ENCODE assay signal across 8 cellular contexts in the genomic region with DNA sequence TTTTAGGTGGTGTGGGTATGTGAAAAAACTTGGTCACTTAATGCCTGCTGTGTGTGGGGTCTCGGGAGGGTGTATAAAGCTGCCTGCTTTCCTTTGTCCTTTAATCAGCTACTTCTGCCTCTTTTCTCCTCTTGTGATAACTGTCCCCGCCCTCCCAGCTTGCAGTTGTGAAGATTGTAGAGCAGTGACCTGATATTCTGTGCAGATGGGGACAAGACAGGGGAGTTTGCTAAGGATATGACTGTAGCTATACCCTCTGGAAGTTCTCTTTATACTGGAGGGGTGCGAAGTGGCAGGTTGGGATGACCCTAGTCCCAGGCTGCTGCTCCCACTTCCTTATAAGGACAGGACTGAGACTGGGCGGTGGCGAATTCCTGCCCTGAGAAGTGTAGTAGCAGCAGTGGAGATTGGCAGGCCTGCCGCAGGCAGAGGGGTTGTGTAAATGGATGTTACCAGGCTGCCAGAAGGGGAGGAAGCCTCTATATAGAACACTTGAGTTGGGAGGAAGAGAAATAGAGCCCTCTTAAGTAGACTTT. TPM values are rescaled to one million over a fixed set of nuclear protein-coding genes. Genes with fewer than 3 reads are reported as not detected.
A peak's percentile ranks its signal among the peaks of the same experiment; 100 is the strongest.
DNase-seq lines count a peak whose midpoint lies in the region; ATAC-seq and TF ChIP-seq lines count a peak whose summit lies in the region.

No MANE protein-coding gene starts in this region.

- DNase-seq in activated CD4-positive, alpha-beta T cell treated with anti-CD3 and anti-CD28 coated beads for 48 hours: peak; percentile 38
- DNase-seq in activated CD4-positive, alpha-beta T cell treated with anti-CD3 and anti-CD28 coated beads, Interleukin-2, amount 50 U/mL, for 1 hour: no peak
- DNase-seq in NB4 (ENCODE audit: low read depth) (peak; percentile 77), fibroblast of villous mesenchyme (ENCODE audit: low read depth) (peak; percentile 76), GM19238 (ENCODE audit: insufficient read length, low spot score) (no peak)
- DNase-seq in activated T-cell treated with anti-CD3 and anti-CD28 coated beads, Interleukin-2, amount 50 U/mL, for 4 hours: no peak
- peak in 4 of 10 donors; percentile 23 to 31 (median 26) for DNase-seq in naive thymus-derived CD8-positive, alpha-beta T cell

- H3K9me3 Mint-ChIP-seq in activated T-cell treated with anti-CD3 and anti-CD28 coated beads, Interleukin-2, amount 50 U/mL, for 4 hours: no peaks in the 10 kb centered on the region
- H3K9me3 Mint-ChIP-seq in naive thymus-derived CD8-positive, alpha-beta T cell: no peaks in the 10 kb centered on the region

- H3K4me1 Mint-ChIP-seq in activated T-cell treated with anti-CD3 and anti-CD28 coated beads, Interleukin-2, amount 50 U/mL, for 4 hours (ENCODE audit: low read depth): peaks cover 35% of the 10 kb centered on the region
- H3K4me1 Mint-ChIP-seq in naive thymus-derived CD8-positive, alpha-beta T cell: peaks cover 36 to 51% (median 48%) of the 10 kb centered on the region in 4 donors

- no peak for TF ChIP-seq CTCF in NB4 (IDR thresholded peaks at IDR 0.05; ENCODE audit: low read depth, low read length)
- no peak for TF ChIP-seq CTCF in fibroblast of villous mesenchyme (IDR thresholded peaks at IDR 0.05; ENCODE audit: insufficient read depth, low read depth, low read length)

- peak in 1 of 2 donors; percentile 3 for ATAC-seq in activated T-cell treated with anti-CD3 and anti-CD28 coated beads, Interleukin-2, amount 50 U/mL, for 4 hours
- no peak for ATAC-seq in naive thymus-derived CD8-positive, alpha-beta T cell
- ATAC-seq in HG02678 (IDR thresholded peaks at IDR 0.05; ENCODE audit: unreplicated experiment): no peak

- peak overlapping the region; percentile 95 to 100 (median 98) for H3K27ac Mint-ChIP-seq in naive thymus-derived CD8-positive, alpha-beta T cell

- H3K4me3 Mint-ChIP-seq in activated T-cell treated with anti-CD3 and anti-CD28 coated beads, Interleukin-2, amount 50 U/mL, for 4 hours: peak overlapping the region; percentile 95
- peak overlapping the region; percentile 93 to 99 (median 98) for H3K4me3 Mint-ChIP-seq in naive thymus-derived CD8-positive, alpha-beta T cell

- H3K4me3 ChIP-seq in NB4 (ENCODE audit: low read depth, low read length) (peak overlapping the region; percentile 93), fibroblast of villous mesenchyme (ENCODE audit: low read depth, low read length) (peak overlapping the region; percentile 100)

- no peaks in the 10 kb centered on the region for H3K27me3 Mint-ChIP-seq in activated T-cell treated with anti-CD3 and anti-CD28 coated beads, Interleukin-2, amount 50 U/mL, for 4 hours (ENCODE audit: low read depth)
- no peaks in the 10 kb centered on the region for H3K27me3 Mint-ChIP-seq in naive thymus-derived CD8-positive, alpha-beta T cell

- POLR2A ChIA-PET in naive thymus-derived CD8-positive, alpha-beta T cell (lab: Charles Lee): interaction anchor here (0.6 to 13.3 kb wide), 15 partner anchors 9 to 290 kb away, joined by 3 to 163 read pairs (median 6); a partner anchor contains a TSS

- peaks cover 33% of the 10 kb centered on the region for H3K36me3 Mint-ChIP-seq in activated T-cell treated with anti-CD3 and anti-CD28 coated beads, Interleukin-2, amount 50 U/mL, for 4 hours (ENCODE audit: insufficient read depth)
- H3K36me3 Mint-ChIP-seq in naive thymus-derived CD8-positive, alpha-beta T cell: peaks cover 6 to 42% (median 8%) of the 10 kb centered on the region in 3 donors

- no peak for TF ChIP-seq POLR2A in NB4 (IDR thresholded peaks at IDR 0.05; ENCODE audit: extremely low read depth, insufficient read length)

RNA-seq across cellular contexts. Expression of a gene that starts 0.8 kb away (rescaled TPM):
- total RNA-seq in activated T-cell treated with anti-CD3 and anti-CD28 coated beads, Interleukin-2, amount 50 U/mL, for 4 hours: 100 to 1,000 TPM; 684 to 725 (median 686) TPM
- total RNA-seq in fibroblast of villous mesenchyme: 2,015 and 2,412 TPM in 2 replicates
- total RNA-seq in naive thymus-derived CD8-positive, alpha-beta T cell: 100 to 1,000 TPM; 421 to 448 TPM
- 1,000 to 10,000 TPM; 1,813 to 2,533 (median 2,044) TPM for polyA plus RNA-seq in naive thymus-derived CD8-positive, alpha-beta T cell

RNA-seq across cellular contexts. Expression of a gene that starts 6.6 kb away (rescaled TPM):
- 10 to 100 TPM; 30.3 to 34.5 (median 30.8) TPM for total RNA-seq in activated T-cell treated with anti-CD3 and anti-CD28 coated beads, Interleukin-2, amount 50 U/mL, for 4 hours
- total RNA-seq in fibroblast of villous mesenchyme: 68.2 and 70.9 TPM in 2 replicates
- total RNA-seq in naive thymus-derived CD8-positive, alpha-beta T cell: 1 to 10 TPM; 3.5 to 5.9 TPM
- 1 to 10 TPM; 3.4 to 4.0 (median 3.8) TPM for polyA plus RNA-seq in naive thymus-derived CD8-positive, alpha-beta T cell

RNA-seq across cellular contexts. Expression of a gene that starts 30.3 kb away (rescaled TPM):
- 10 to 100 TPM; 85.7 to 92.9 (median 86.4) TPM for total RNA-seq in activated T-cell treated with anti-CD3 and anti-CD28 coated beads, Interleukin-2, amount 50 U/mL, for 4 hours
- total RNA-seq in fibroblast of villous mesenchyme: 44.8 and 67.8 TPM in 2 replicates
- 100 to 1,000 TPM; 189 to 197 TPM for total RNA-seq in naive thymus-derived CD8-positive, alpha-beta T cell
- 10 to 100 TPM; 46.3 to 70.4 (median 54.1) TPM for polyA plus RNA-seq in naive thymus-derived CD8-positive, alpha-beta T cell

RNA-seq across cellular contexts. Expression of a gene that starts 30.9 kb away (rescaled TPM):
- total RNA-seq in activated T-cell treated with anti-CD3 and anti-CD28 coated beads, Interleukin-2, amount 50 U/mL, for 4 hours: 100 to 1,000 TPM in 2 of 3 donors, 10 to 100 TPM in 1; 95.9 to 113 (median 106) TPM
- 300 and 327 TPM in 2 replicates for total RNA-seq in fibroblast of villous mesenchyme
- total RNA-seq in naive thymus-derived CD8-positive, alpha-beta T cell: 100 to 1,000 TPM; 257 to 270 TPM
- 100 to 1,000 TPM; 354 to 433 (median 357) TPM for polyA plus RNA-seq in naive thymus-derived CD8-positive, alpha-beta T cell

RNA-seq across cellular contexts. Expression of a gene that starts 40.9 kb away (rescaled TPM):
- total RNA-seq in activated T-cell treated with anti-CD3 and anti-CD28 coated beads, Interleukin-2, amount 50 U/mL, for 4 hours: 1 to 10 TPM; 7.4 to 8.3 (median 8.2) TPM
- 3.9 and 4.3 TPM in 2 replicates for total RNA-seq in fibroblast of villous mesenchyme
- 10 to 100 TPM; 15.1 to 15.9 TPM for total RNA-seq in naive thymus-derived CD8-positive, alpha-beta T cell
- 1 to 10 TPM; 1.3 to 2.5 (median 1.8) TPM for polyA plus RNA-seq in naive thymus-derived CD8-positive, alpha-beta T cell

Comparison
In these comparisons a context has a peak if more than half of its experiments do, and no peak if none do; other contexts are left out.
1. DNase-seq: peak in activated CD4-positive, alpha-beta T cell treated with anti-CD3 and anti-CD28 coated beads for 48 hours (single experiment), NB4 (single experiment) and fibroblast of villous mesenchyme (single experiment); none in activated CD4-positive, alpha-beta T cell treated with anti-CD3 and anti-CD28 coated beads, Interleukin-2, amount 50 U/mL, for 1 hour (single experiment), activated T-cell treated with anti-CD3 and anti-CD28 coated beads, Interleukin-2, amount 50 U/mL, for 4 hours (single experiment) and GM19238 (single experiment).